ENCODE assay signal across 11 cellular contexts in genomic region chr17:71975331-71975801, GRCh38.
DNase-seq lines count a peak whose midpoint lies in the region; ATAC-seq and TF ChIP-seq lines count a peak whose summit lies in the region.
"Had no signal": no experiment of that assay in that cellular context is flagged by ENCODE, and none has a peak within 500 bp of the region (broad histone marks: within the 10 kb centered on the region; RNA-seq: fewer than 3 reads in every experiment).

No MANE protein-coding gene starts in this region.

- peak overlapping the region; percentile 78 for H3K27ac ChIP-seq in RWPE2 (ENCODE audit: poor library complexity, severe bottlenecking)

- peak overlapping the region; percentile 5 for H3K4me3 ChIP-seq in RWPE2 (ENCODE audit: severe bottlenecking)
- H3K4me3 ChIP-seq in fibroblast of pulmonary artery (replicated peaks; ENCODE audit: low read depth, low read length) = peak overlapping the region; percentile 49
- H3K4me3 ChIP-seq in neuron (ENCODE audit: low read length) = no peak overlapping the region

- H3K4me1 ChIP-seq in RWPE2 (ENCODE audit: insufficient read depth, poor library complexity, severe bottlenecking) (peaks cover 32% of the 10 kb centered on the region), neuron (ENCODE audit: insufficient read depth, low read length) (no peaks in the 10 kb centered on the region)

- H3K36me3 ChIP-seq in RWPE2 (ENCODE audit: low read depth) (no peaks in the 10 kb centered on the region), neuron (ENCODE audit: insufficient read depth, low read length) (no peaks in the 10 kb centered on the region)

- H3K9me3 ChIP-seq in RWPE2 (ENCODE audit: severe bottlenecking) (no peaks in the 10 kb centered on the region), neuron (ENCODE audit: low read length) (no peaks in the 10 kb centered on the region)

- H3K27me3 ChIP-seq in RWPE2 (ENCODE audit: insufficient read depth, poor library complexity, severe bottlenecking) (no peaks in the 10 kb centered on the region), neuron (ENCODE audit: insufficient read depth, low read length) (peaks cover 2% of the 10 kb centered on the region)

- H2AFZ ChIP-seq in neuron (ENCODE audit: low read depth, low read length) = peak overlapping the region; percentile 62

- TF ChIP-seq CTCF in RWPE2 (IDR thresholded peaks at IDR 0.05; ENCODE audit: poor library complexity, severe bottlenecking) = no peak
- TF ChIP-seq CTCF in fibroblast of pulmonary artery (IDR thresholded peaks at IDR 0.05; ENCODE audit: low read length, missing control alignments) = no peak

- peak; percentile 41 for ATAC-seq in RWPE2 (ENCODE audit: low read depth)
- no peak for ATAC-seq in GM19324 (IDR thresholded peaks at IDR 0.05; ENCODE audit: low FRiP score, unreplicated experiment)
- ATAC-seq in HG03469 (IDR thresholded peaks at IDR 0.05; ENCODE audit: unreplicated experiment) = no peak
- ATAC-seq in GM21526 (IDR thresholded peaks at IDR 0.05; ENCODE audit: low FRiP score, unreplicated experiment) = no peak

- DNase-seq in AG08396 (ENCODE audit: low spot score) = peak; percentile 68
- DNase-seq in RWPE2 (ENCODE audit: low spot score) = no peak
- peak; percentile 44 for DNase-seq in fibroblast of pulmonary artery (ENCODE audit: low read depth)
- DNase-seq in activated CD4-positive, alpha-beta T cell treated with anti-CD3 and anti-CD28 coated beads, Interleukin-2, amount 50 U/mL, for 1 hour = no peak
- DNase-seq: activated gamma-delta T cell treated with Interleukin-2 at 50 U/mL for 16 hours; CD4-positive, alpha-beta memory T cell; NCI-H510A had no signal

Comparison
In these comparisons a context has a peak if more than half of its experiments do, and no peak if none do; other contexts are left out.
1. DNase-seq: peak in AG08396 (single experiment) and fibroblast of pulmonary artery (single experiment); none in RWPE2 (single experiment) and activated CD4-positive, alpha-beta T cell treated with anti-CD3 and anti-CD28 coated beads, Interleukin-2, amount 50 U/mL, for 1 hour (single experiment).